ENCODE assay signal across 23 cellular contexts in genomic region chr6:71209626-71210025, GRCh38.
"Had no signal": no experiment of that assay in that cellular context is flagged by ENCODE, and none has a peak within 500 bp of the region (broad histone marks: within the 10 kb centered on the region; RNA-seq: fewer than 3 reads in every experiment).

No MANE protein-coding gene starts in this region.

- DNase-seq: occipital lobe; ovary; posterior cingulate gyrus; psoas muscle; right cardiac atrium; right lobe of liver; sigmoid colon; small intestine; stimulated activated CD4-positive, alpha-beta T cell treated with anti-CD3 and anti-CD28 coated beads, Interleukin-15, amount 100 ng/mL, for 24 hours; stimulated activated CD4-positive, alpha-beta T cell treated with anti-CD3 and anti-CD28 coated beads, Interleukin-2, amount 100 ng/mL, for 24 hours; stimulated activated CD4-positive, alpha-beta T cell treated with anti-CD3 and anti-CD28 coated beads, Interleukin-2, amount 100 ng/mL, for 48 hours; stimulated activated CD4-positive, alpha-beta T cell treated with anti-CD3 and anti-CD28 coated beads, Interleukin-4, amount 100 ng/mL, for 24 hours; stimulated activated naive B cell treated with anti-CD40 and anti-IgM and Interleukin-4, amounts not matched to agents 10 μg/mL and 1 μg/mL and 100 μg/mL, for 72 hours; stimulated activated naive CD4-positive, alpha-beta T cell treated with Interleukin-2 at 50 U/mL for 16 hours; stomach; thyroid gland; trophoblast cell; upper lobe of left lung had no signal

- ATAC-seq: psoas muscle; right cardiac atrium; right lobe of liver; stimulated activated effector memory CD8-positive, alpha-beta T cell treated with anti-CD3 and anti-CD28 coated beads, Interleukin-12 subunit alpha, Interleukin-12 subunit beta, amount 100 ng/mL, for 72 hours; stimulated activated naive B cell treated with anti-CD40 and anti-IgM and Interleukin-4, amounts not matched to agents 10 μg/mL and 1 μg/mL and 100 μg/mL, for 72 hours had no signal

- H3K4me3 ChIP-seq: neural progenitor cell, ovary, psoas muscle, right lobe of liver, sigmoid colon, stomach, thoracic aorta, thyroid gland, tibial nerve, upper lobe of left lung, vagina had no signal
